ENCODE assay signal across 11 cellular contexts in genomic region chr17:44063704-44064639, GRCh38. TPM values are rescaled to one million over a fixed set of nuclear protein-coding genes. Genes with fewer than 3 reads are reported as not detected.
A peak's percentile ranks its signal among the peaks of the same experiment; 100 is the strongest.
DNase-seq lines count a peak whose midpoint lies in the region; ATAC-seq and TF ChIP-seq lines count a peak whose summit lies in the region.
"Had no signal": no experiment of that assay in that cellular context is flagged by ENCODE, and none has a peak within 500 bp of the region (broad histone marks: within the 10 kb centered on the region; RNA-seq: fewer than 3 reads in every experiment).

No MANE protein-coding gene starts in this region.

- H3K27ac ChIP-seq in fibroblast of lung (ENCODE audit: insufficient read depth, low read length) (no peak overlapping the region), gastrocnemius medialis (no peak overlapping the region)

- TF ChIP-seq CTCF in fibroblast of lung (conservative IDR thresholded peaks at IDR 0.05 in 1 of 2, IDR thresholded peaks at IDR 0.05 in 1 of 2; ENCODE audit: low read depth in 1 of 2, low read length in 2 of 2) (no peak), gastrocnemius medialis (IDR thresholded peaks at IDR 0.05 in 4 of 5, conservative IDR thresholded peaks at IDR 0.05 in 1 of 5) (no peak)

- H4K20me1 ChIP-seq in fibroblast of lung (ENCODE audit: control insufficient read depth, extremely low read depth, insufficient read depth, low read length), result peaks cover 2% of the 10 kb centered on the region

- peaks cover 64% of the 10 kb centered on the region for H3K79me2 ChIP-seq in fibroblast of lung (ENCODE audit: control insufficient read depth, insufficient read depth, low read length)

- CTCF ChIA-PET in T-cell (lab: Charles Lee), result interaction anchor here in 1 of 2 donors (1.0 kb wide), 1 partner anchor 20 kb away, joined by 3 read pairs; no protein-coding TSS in a partner anchor

- H3K9ac ChIP-seq in fibroblast of lung (ENCODE audit: insufficient read depth, low read length), result no peak overlapping the region

- DNase-seq in stimulated activated naive CD8-positive, alpha-beta T cell treated with anti-CD3 and anti-CD28 coated beads, Interleukin-15, Interleukin-2, amounts not matched to agents 100 U/mL and 50 U/mL, for 24 hours, result no peak
- DNase-seq in T-cell (no peak), fibroblast of lung (ENCODE audit: low read depth in 2 of 2) (no peak), NCI-H2227 treated with DMSO at 0.1 percent for 48 hours (lab: John Stamatoyannopoulos, UW) (no peak), gastrocnemius medialis (no peak)
- DNase-seq in activated CD4-positive, CD25-positive, alpha-beta regulatory T cell treated with anti-CD3 and anti-CD28 coated beads, Interleukin-2, amount 50 U/mL, for 72 hours, result no peak
- DNase-seq in activated effector memory CD4-positive, alpha-beta T cell treated with Interleukin-2 at 50 U/mL for 16 hours, result no peak
- DNase-seq: activated CD8-positive, alpha-beta memory T cell treated with anti-CD3 and anti-CD28 coated beads, Interleukin-2, amount 50 U/mL, for 4 hours; NCI-H2171 treated with DMSO at 0.1 percent for 48 hours; stimulated activated CD4-positive, alpha-beta T cell treated with anti-CD3 and anti-CD28 coated beads, Interleukin-4, amount 100 ng/mL, for 1 hour had no signal

- H3K4me1 Mint-ChIP-seq in stimulated activated naive CD8-positive, alpha-beta T cell treated with anti-CD3 and anti-CD28 coated beads, Interleukin-15, Interleukin-2, amounts not matched to agents 100 ng/mL and 50 ng/mL, for 24 hours (ENCODE audit: low read depth), result peaks cover 53% of the 10 kb centered on the region
- peaks cover 57 to 71% (median 60%) of the 10 kb centered on the region in 3 donors for H3K4me1 Mint-ChIP-seq in T-cell

- peak overlapping the region; percentile 74 for H3K27ac Mint-ChIP-seq in stimulated activated naive CD8-positive, alpha-beta T cell treated with anti-CD3 and anti-CD28 coated beads, Interleukin-15, Interleukin-2, amounts not matched to agents 100 ng/mL and 50 ng/mL, for 24 hours
- peak overlapping the region; percentile 32 to 41 for H3K27ac Mint-ChIP-seq in T-cell

- no peak overlapping the region for H2AFZ ChIP-seq in fibroblast of lung (ENCODE audit: low read length)

- no peaks in the 10 kb centered on the region for H3K9me3 ChIP-seq in fibroblast of lung (ENCODE audit: control insufficient read depth, insufficient read depth, low read depth, low read length)
- no peaks in the 10 kb centered on the region for H3K9me3 ChIP-seq in gastrocnemius medialis

- no peak for ATAC-seq in stimulated activated naive CD8-positive, alpha-beta T cell treated with anti-CD3 and anti-CD28 coated beads, Interleukin-15, Interleukin-2, amounts not matched to agents 100 U/mL and 50 U/mL, for 24 hours
- ATAC-seq in T-cell (replicated peaks in 1 of 4), result no peak
- ATAC-seq in gastrocnemius medialis, result no peak

- H3K36me3 Mint-ChIP-seq in stimulated activated naive CD8-positive, alpha-beta T cell treated with anti-CD3 and anti-CD28 coated beads, Interleukin-15, Interleukin-2, amounts not matched to agents 100 ng/mL and 50 ng/mL, for 24 hours (ENCODE audit: low read depth), result peaks cover 54% of the 10 kb centered on the region
- H3K36me3 Mint-ChIP-seq in T-cell, result peaks cover 26% of the 10 kb centered on the region

- POLR2A ChIA-PET in T-cell (lab: Charles Lee), result no interaction called here

- intact Hi-C loops in gastrocnemius medialis (cut with DNase I; ENCODE audit: low total_unique reads), result no loop called here

- H3K4me2 ChIP-seq in fibroblast of lung (ENCODE audit: extremely low read depth, insufficient read depth, low read length), result peak overlapping the region; percentile 35

- H3K9me3 Mint-ChIP-seq in stimulated activated naive CD8-positive, alpha-beta T cell treated with anti-CD3 and anti-CD28 coated beads, Interleukin-15, Interleukin-2, amounts not matched to agents 100 ng/mL and 50 ng/mL, for 24 hours, result no peaks in the 10 kb centered on the region
- no peaks in the 10 kb centered on the region for H3K9me3 Mint-ChIP-seq in T-cell

- H3K4me1 ChIP-seq in fibroblast of lung (ENCODE audit: control insufficient read depth, extremely low read depth, insufficient read depth, low read length) (peaks cover 6% of the 10 kb centered on the region), gastrocnemius medialis (peaks cover 18 to 25% of the 10 kb centered on the region in 2 donors)

- TF ChIP-seq POLR2A in gastrocnemius medialis (IDR thresholded peaks at IDR 0.05), result no peak

- H3K27me3 ChIP-seq in fibroblast of lung (ENCODE audit: control insufficient read depth, insufficient read depth, low read length) (no peaks in the 10 kb centered on the region), gastrocnemius medialis (no peaks in the 10 kb centered on the region)

- no peak overlapping the region for H3K4me3 ChIP-seq in fibroblast of lung (replicated peaks in 1 of 4; ENCODE audit: control extremely low read depth in 1 of 4, insufficient read depth in 1 of 4, low read depth in 3 of 4, low read length in 4 of 4)
- no peak overlapping the region for H3K4me3 ChIP-seq in gastrocnemius medialis

- H3K36me3 ChIP-seq in fibroblast of lung (ENCODE audit: control insufficient read depth, insufficient read depth, low read length) (peaks cover 10% of the 10 kb centered on the region), gastrocnemius medialis (peaks cover 0 to 13% of the 10 kb centered on the region in 2 donors)

- in situ Hi-C loops in gastrocnemius medialis (cut with MboI; ENCODE audit: low sequenced_read_pairs in 4 of 4), result loop anchor here in 1 of 4 donors (10.0 kb wide), 1 partner anchor 61 kb away; the partner anchor contains the start of gene HDAC5

- H3K27me3 Mint-ChIP-seq in stimulated activated naive CD8-positive, alpha-beta T cell treated with anti-CD3 and anti-CD28 coated beads, Interleukin-15, Interleukin-2, amounts not matched to agents 100 ng/mL and 50 ng/mL, for 24 hours, result no peaks in the 10 kb centered on the region
- H3K27me3 Mint-ChIP-seq in T-cell, result no peaks in the 10 kb centered on the region

- peak overlapping the region; percentile 98 for H3K4me3 Mint-ChIP-seq in stimulated activated naive CD8-positive, alpha-beta T cell treated with anti-CD3 and anti-CD28 coated beads, Interleukin-15, Interleukin-2, amounts not matched to agents 100 ng/mL and 50 ng/mL, for 24 hours
- peak overlapping the region in 2 of 3 donors; percentile 28 to 35 for H3K4me3 Mint-ChIP-seq in T-cell

RNA-seq across cellular contexts. Expression of gene LSM12, which starts 2.5 kb away (rescaled TPM):
- total RNA-seq in T-cell (10 to 100 TPM; 29.4 to 39.0 (median 37.1) TPM), fibroblast of lung (21.8 and 25.6 TPM in 2 replicates), gastrocnemius medialis (10 to 100 TPM; 41.6 to 79.0 (median 56.5) TPM)
- 79.3 and 86.4 TPM in 2 replicates for polyA plus RNA-seq in fibroblast of lung
- 49.0 and 51.2 TPM in 2 replicates for polyA plus RNA-seq in fibroblast of lung (2012)
- polyA minus RNA-seq in fibroblast of lung (ENCODE audit: low replicate concordance), result 41.1 and 55.5 TPM in 2 replicates

RNA-seq across cellular contexts. Expression of gene G6PC3, which starts 6.6 kb away (rescaled TPM):
- total RNA-seq in T-cell, result 10 to 100 TPM in 4 of 5 donors, 1 to 10 TPM in 1; 9.4 to 19.0 (median 16.2) TPM
- 12.3 and 40.0 TPM in 2 replicates for total RNA-seq in fibroblast of lung
- polyA plus RNA-seq in fibroblast of lung, result 76.1 and 113 TPM in 2 replicates
- polyA plus RNA-seq in fibroblast of lung (2012), result 99.8 and 147 TPM in 2 replicates
- 190 and 204 TPM in 2 replicates for polyA minus RNA-seq in fibroblast of lung (ENCODE audit: low replicate concordance)
- total RNA-seq in gastrocnemius medialis, result 10 to 100 TPM; 30.5 to 40.5 (median 36.4) TPM

RNA-seq across cellular contexts. Expression of gene TMEM101, which starts 49.2 kb away (rescaled TPM):
- total RNA-seq in T-cell (10 to 100 TPM; 13.4 to 32.4 (median 26.6) TPM), fibroblast of lung (99.4 and 107 TPM in 2 replicates), gastrocnemius medialis (10 to 100 TPM; 28.8 to 38.3 (median 36.4) TPM)
- polyA plus RNA-seq in fibroblast of lung, result 26.0 and 32.3 TPM in 2 replicates
- 26.5 and 33.9 TPM in 2 replicates for polyA plus RNA-seq in fibroblast of lung (2012)
- 54.5 and 98.6 TPM in 2 replicates for polyA minus RNA-seq in fibroblast of lung (ENCODE audit: low replicate concordance)

RNA-seq across cellular contexts. Expression of gene HDAC5, which starts 59.5 kb away (rescaled TPM):
- total RNA-seq in T-cell, result 10 to 100 TPM; 68.6 to 81.4 (median 72.8) TPM
- 66.8 and 125 TPM in 2 replicates for total RNA-seq in fibroblast of lung
- 31.3 and 35.1 TPM in 2 replicates for polyA plus RNA-seq in fibroblast of lung
- polyA plus RNA-seq in fibroblast of lung (2012), result 55.6 and 56.9 TPM in 2 replicates
- 205 and 240 TPM in 2 replicates for polyA minus RNA-seq in fibroblast of lung (ENCODE audit: low replicate concordance)
- 100 to 1,000 TPM in 2 of 4 donors, 10 to 100 TPM in 2; 36.5 to 301 (median 88.0) TPM for total RNA-seq in gastrocnemius medialis

RNA-seq across cellular contexts. Expression of gene NAGS, which starts 59.5 kb away (rescaled TPM):
- total RNA-seq in T-cell (1 to 10 TPM in 4 of 5 donors, under 1 TPM in 1; 0.35 to 2.4 (median 1.8) TPM), fibroblast of lung (3.3 and 7.4 TPM in 2 replicates), gastrocnemius medialis (1 to 10 TPM in 1 of 4 donors, under 1 TPM in 3; 0.13 to 1.2 (median 0.34) TPM)
- polyA plus RNA-seq in fibroblast of lung, result 0.58 and 0.95 TPM in 2 replicates
- polyA plus RNA-seq in fibroblast of lung (2012), result 0.78 and 1.9 TPM in 2 replicates
- 0.30 TPM in 1 of 2 replicates, not detected in the other for polyA minus RNA-seq in fibroblast of lung (ENCODE audit: low replicate concordance)
